ENCODE assay signal across 8 cellular contexts in genomic region chr18:79504495-79504894, GRCh38.
DNase-seq lines count a peak whose midpoint lies in the region; ATAC-seq and TF ChIP-seq lines count a peak whose summit lies in the region.
"Not testable (repeated sequence)": the region's sequence is repeated elsewhere in the genome, so short reads cannot be mapped to it uniquely, and the experiment has no call there.

No MANE protein-coding gene starts in this region.

- not testable (repeated sequence) for H3K4me3 ChIP-seq in naive thymus-derived CD4-positive, alpha-beta T cell (ENCODE audit: low read length)

- H3K9me3 ChIP-seq in naive thymus-derived CD4-positive, alpha-beta T cell (ENCODE audit: control insufficient read depth in 2 of 3, low read length in 3 of 3) = not testable (repeated sequence)

- not testable (repeated sequence) for H3K27me3 ChIP-seq in naive thymus-derived CD4-positive, alpha-beta T cell (ENCODE audit: control insufficient read depth in 2 of 2, insufficient read depth in 2 of 2, low read length in 2 of 2)

- POLR2A ChIA-PET in naive thymus-derived CD4-positive, alpha-beta T cell (lab: Charles Lee) = not testable (repeated sequence)

- H3K27me3 Mint-ChIP-seq in CD14-positive monocyte (ENCODE audit: low read depth in 3 of 3) (peaks cover 15 to 28% (median 17%) of the 10 kb centered on the region in 3 donors), endothelial cell (ENCODE audit: unreplicated experiment) (peaks cover 21% of the 10 kb centered on the region)
- not testable (repeated sequence) for H3K27me3 Mint-ChIP-seq in T-helper 2 cell treated with Interferon-gamma antibody and Interleukin-4, amounts not matched to agents 5 μg/mL and 100 μg/mL, for 36 hours (ENCODE audit: low read depth); activated T-cell treated with anti-CD3 and anti-CD28 coated beads, Interleukin-2, amount 50 U/mL, for 4 hours (ENCODE audit: low read depth); activated naive CD8-positive, alpha-beta T cell treated with anti-CD3 and anti-CD28 coated beads for 36 hours; naive thymus-derived CD4-positive, alpha-beta T cell

- H3K4me1 ChIP-seq in naive thymus-derived CD4-positive, alpha-beta T cell (ENCODE audit: control insufficient read depth in 2 of 2, insufficient read depth in 2 of 2, low read length in 2 of 2) = peaks cover 7 to 42% of the 10 kb centered on the region in 2 donors

- not testable (repeated sequence) for H3K36me3 ChIP-seq in naive thymus-derived CD4-positive, alpha-beta T cell (ENCODE audit: control insufficient read depth in 2 of 3, insufficient read depth in 3 of 3, low read length in 3 of 3)

- peak; percentile 5 for DNase-seq in CD14-positive monocyte (ENCODE audit: low spot score)
- peak; percentile 18 to 29 for DNase-seq in Kasumi-1 (lab: John Stamatoyannopoulos, UW)
- peak; percentile 29 for DNase-seq in T-helper 2 cell treated with Interferon-gamma antibody and Interleukin-4, amounts not matched to agents 5 μg/mL and 100 μg/mL, for 36 hours (ENCODE audit: low spot score)
- not testable (repeated sequence) for DNase-seq in activated T-cell treated with anti-CD3 and anti-CD28 coated beads, Interleukin-2, amount 50 U/mL, for 4 hours; endothelial cell (ENCODE audit: low spot score)
- peak; percentile 13 for DNase-seq in activated naive CD8-positive, alpha-beta T cell treated with anti-CD3 and anti-CD28 coated beads for 36 hours
- DNase-seq in naive thymus-derived CD4-positive, alpha-beta T cell = peak in 1 of 9 donors; percentile 8
- DNase-seq in stimulated activated CD4-positive, alpha-beta T cell treated with anti-CD3 and anti-CD28 coated beads, Interleukin-4, amount 100 ng/mL, for 1 hour = peak; percentile 10

- TF ChIP-seq CTCF in CD14-positive monocyte (IDR thresholded peaks at IDR 0.05); endothelial cell (IDR thresholded peaks at IDR 0.05; ENCODE audit: unreplicated experiment): not testable (repeated sequence)

- CTCF ChIA-PET in naive thymus-derived CD4-positive, alpha-beta T cell (lab: Charles Lee) = not testable (repeated sequence)

- peak; percentile 13 to 17 for ATAC-seq in activated T-cell treated with anti-CD3 and anti-CD28 coated beads, Interleukin-2, amount 50 U/mL, for 4 hours
- ATAC-seq in naive thymus-derived CD4-positive, alpha-beta T cell = not testable (repeated sequence)

- H3K27ac ChIP-seq in naive thymus-derived CD4-positive, alpha-beta T cell (ENCODE audit: low read depth, low read length) = peak overlapping the region; percentile 12

- not testable (repeated sequence) for H3K4me3 Mint-ChIP-seq in CD14-positive monocyte; activated T-cell treated with anti-CD3 and anti-CD28 coated beads, Interleukin-2, amount 50 U/mL, for 4 hours
- peak overlapping the region; percentile 5 for H3K4me3 Mint-ChIP-seq in T-helper 2 cell treated with Interferon-gamma antibody and Interleukin-4, amounts not matched to agents 5 μg/mL and 100 μg/mL, for 36 hours
- H3K4me3 Mint-ChIP-seq in activated naive CD8-positive, alpha-beta T cell treated with anti-CD3 and anti-CD28 coated beads for 36 hours = peak overlapping the region; percentile 0
- H3K4me3 Mint-ChIP-seq in endothelial cell (ENCODE audit: unreplicated experiment) = peak overlapping the region; percentile 0
- peak overlapping the region in 9 of 10 donors; percentile 36 to 85 (median 60) for H3K4me3 Mint-ChIP-seq in naive thymus-derived CD4-positive, alpha-beta T cell

- H3K9me3 Mint-ChIP-seq in CD14-positive monocyte = peaks cover 5 to 13% (median 10%) of the 10 kb centered on the region in 7 donors
- H3K9me3 Mint-ChIP-seq in T-helper 2 cell treated with Interferon-gamma antibody and Interleukin-4, amounts not matched to agents 5 μg/mL and 100 μg/mL, for 36 hours = peaks cover 13% of the 10 kb centered on the region
- not testable (repeated sequence) for H3K9me3 Mint-ChIP-seq in activated T-cell treated with anti-CD3 and anti-CD28 coated beads, Interleukin-2, amount 50 U/mL, for 4 hours; endothelial cell (ENCODE audit: unreplicated experiment)
- H3K9me3 Mint-ChIP-seq in activated naive CD8-positive, alpha-beta T cell treated with anti-CD3 and anti-CD28 coated beads for 36 hours = peaks cover 15% of the 10 kb centered on the region
- peaks cover 0 to 11% (median 8%) of the 10 kb centered on the region in 11 donors for H3K9me3 Mint-ChIP-seq in naive thymus-derived CD4-positive, alpha-beta T cell

- H3K4me1 Mint-ChIP-seq in CD14-positive monocyte (peaks cover 44% of the 10 kb centered on the region), endothelial cell (ENCODE audit: unreplicated experiment) (peaks cover 22% of the 10 kb centered on the region)
- H3K4me1 Mint-ChIP-seq in T-helper 2 cell treated with Interferon-gamma antibody and Interleukin-4, amounts not matched to agents 5 μg/mL and 100 μg/mL, for 36 hours (ENCODE audit: low read depth) = peaks cover 45% of the 10 kb centered on the region
- peaks cover 58% of the 10 kb centered on the region for H3K4me1 Mint-ChIP-seq in activated T-cell treated with anti-CD3 and anti-CD28 coated beads, Interleukin-2, amount 50 U/mL, for 4 hours (ENCODE audit: low read depth)
- peaks cover 64% of the 10 kb centered on the region for H3K4me1 Mint-ChIP-seq in activated naive CD8-positive, alpha-beta T cell treated with anti-CD3 and anti-CD28 coated beads for 36 hours
- H3K4me1 Mint-ChIP-seq in naive thymus-derived CD4-positive, alpha-beta T cell = peaks cover 38 to 72% (median 57%) of the 10 kb centered on the region in 7 donors

- H3K36me3 Mint-ChIP-seq in CD14-positive monocyte = not testable (repeated sequence)
- H3K36me3 Mint-ChIP-seq in T-helper 2 cell treated with Interferon-gamma antibody and Interleukin-4, amounts not matched to agents 5 μg/mL and 100 μg/mL, for 36 hours (ENCODE audit: low read depth) = peaks cover 22% of the 10 kb centered on the region
- peaks cover 19% of the 10 kb centered on the region for H3K36me3 Mint-ChIP-seq in activated T-cell treated with anti-CD3 and anti-CD28 coated beads, Interleukin-2, amount 50 U/mL, for 4 hours (ENCODE audit: insufficient read depth)
- H3K36me3 Mint-ChIP-seq in activated naive CD8-positive, alpha-beta T cell treated with anti-CD3 and anti-CD28 coated beads for 36 hours = peaks cover 56% of the 10 kb centered on the region
- H3K36me3 Mint-ChIP-seq in endothelial cell (ENCODE audit: low read depth, unreplicated experiment) = peaks cover 19% of the 10 kb centered on the region
- H3K36me3 Mint-ChIP-seq in naive thymus-derived CD4-positive, alpha-beta T cell = peaks cover 7 to 19% (median 10%) of the 10 kb centered on the region in 5 donors

- not testable (repeated sequence) for H3K27ac Mint-ChIP-seq in CD14-positive monocyte
- H3K27ac Mint-ChIP-seq in T-helper 2 cell treated with Interferon-gamma antibody and Interleukin-4, amounts not matched to agents 5 μg/mL and 100 μg/mL, for 36 hours = peak overlapping the region; percentile 79
- peak overlapping the region; percentile 88 for H3K27ac Mint-ChIP-seq in activated naive CD8-positive, alpha-beta T cell treated with anti-CD3 and anti-CD28 coated beads for 36 hours
- H3K27ac Mint-ChIP-seq in endothelial cell (ENCODE audit: unreplicated experiment) = peak overlapping the region; percentile 5
- H3K27ac Mint-ChIP-seq in naive thymus-derived CD4-positive, alpha-beta T cell = peak overlapping the region; percentile 35 to 97 (median 88)

- intact Hi-C loops in CD14-positive monocyte (cut with micrococcal nuclease); naive thymus-derived CD4-positive, alpha-beta T cell (cut with micrococcal nuclease): not testable (repeated sequence)
